Comparison of ENCODE assay signal across 8 cellular contexts in genomic region chr12:51082561-51083139, GRCh38. TPM values are rescaled to one million over a fixed set of nuclear protein-coding genes. Genes with fewer than 3 reads are reported as not detected.
DNase-seq lines count a peak whose midpoint lies in the region; ATAC-seq and TF ChIP-seq lines count a peak whose summit lies in the region.

No MANE protein-coding gene starts in this region.

- H2AFZ ChIP-seq in neuron (ENCODE audit: low read depth, low read length) = peak overlapping the region; percentile 47

- no peak for TF ChIP-seq POLR2A in gastroesophageal sphincter (IDR thresholded peaks at IDR 0.05)

- DNase-seq in Right ventricle myocardium superior (no peak), Right ventricle myocardium inferior (ENCODE audit: missing footprints) (no peak), NCI-H460 (ENCODE audit: extremely low read depth, low read depth) (peak; percentile 8), NCI-H2029 (lab: John Stamatoyannopoulos, UW) (no peak)
- DNase-seq in activated naive CD4-positive, alpha-beta T cell treated with anti-CD3 and anti-CD28 coated beads, Interleukin-2, amount 10 ng/mL, durations not matched to agents 7 days and 5 days = peak; percentile 35

- no peak for TF ChIP-seq CTCF in gastroesophageal sphincter (IDR thresholded peaks at IDR 0.05)

- ATAC-seq in Right ventricle myocardium superior (ENCODE audit: poor library complexity) = peak; percentile 9
- no peak for ATAC-seq in Right ventricle myocardium inferior
- ATAC-seq in gastroesophageal sphincter = peak; percentile 17
- ATAC-seq in GM18867 (IDR thresholded peaks at IDR 0.05; ENCODE audit: unreplicated experiment) = no peak

- intact Hi-C loops in Right ventricle myocardium superior (cut with DNase I) (no loop called here), Right ventricle myocardium inferior (cut with DNase I) (loop anchor here (2.0 kb wide), 3 partner anchors 34 to 156 kb away; partner anchors contain the start of genes DAZAP2, LETMD1 and TFCP2)

- peak overlapping the region; percentile 84 to 97 (median 94) for H3K27ac ChIP-seq in gastroesophageal sphincter

- peaks cover 35% of the 10 kb centered on the region for H3K4me1 Mint-ChIP-seq in activated naive CD4-positive, alpha-beta T cell treated with anti-CD3 and anti-CD28 coated beads, Interleukin-2, amount 10 ng/mL, durations not matched to agents 7 days and 5 days

- H3K27me3 ChIP-seq in gastroesophageal sphincter (no peaks in the 10 kb centered on the region), neuron (ENCODE audit: insufficient read depth, low read length) (no peaks in the 10 kb centered on the region)

- H3K4me3 ChIP-seq in gastroesophageal sphincter (peak overlapping the region; percentile 59 to 97), neuron (ENCODE audit: low read length) (peak overlapping the region; percentile 77)

- CTCF ChIA-PET in activated naive CD4-positive, alpha-beta T cell treated with anti-CD3 and anti-CD28 coated beads, Interleukin-2, amount 10 ng/mL, durations not matched to agents 7 days and 5 days (lab: Charles Lee) = no interaction called here

- H3K4me3 Mint-ChIP-seq in activated naive CD4-positive, alpha-beta T cell treated with anti-CD3 and anti-CD28 coated beads, Interleukin-2, amount 10 ng/mL, durations not matched to agents 7 days and 5 days = peak overlapping the region; percentile 96

- H3K36me3 ChIP-seq in gastroesophageal sphincter = no peaks in the 10 kb centered on the region
- H3K36me3 ChIP-seq in neuron (ENCODE audit: insufficient read depth, low read length) = no peaks in the 10 kb centered on the region

- no peaks in the 10 kb centered on the region for H3K27me3 Mint-ChIP-seq in activated naive CD4-positive, alpha-beta T cell treated with anti-CD3 and anti-CD28 coated beads, Interleukin-2, amount 10 ng/mL, durations not matched to agents 7 days and 5 days

- H3K4me1 ChIP-seq in gastroesophageal sphincter = peaks cover 0 to 41% (median 11%) of the 10 kb centered on the region in 3 donors
- peaks cover 15% of the 10 kb centered on the region for H3K4me1 ChIP-seq in neuron (ENCODE audit: insufficient read depth, low read length)

- H3K27ac Mint-ChIP-seq in activated naive CD4-positive, alpha-beta T cell treated with anti-CD3 and anti-CD28 coated beads, Interleukin-2, amount 10 ng/mL, durations not matched to agents 7 days and 5 days = peak overlapping the region; percentile 83

- H3K9me3 Mint-ChIP-seq in activated naive CD4-positive, alpha-beta T cell treated with anti-CD3 and anti-CD28 coated beads, Interleukin-2, amount 10 ng/mL, durations not matched to agents 7 days and 5 days = no peaks in the 10 kb centered on the region

- H3K9me3 ChIP-seq in gastroesophageal sphincter (no peaks in the 10 kb centered on the region), neuron (ENCODE audit: low read length) (no peaks in the 10 kb centered on the region)

- no peak for TF ChIP-seq EP300 in gastroesophageal sphincter (IDR thresholded peaks at IDR 0.05)

- WGBS in gastroesophageal sphincter (ENCODE audit: low coverage in 1 of 2), 2 donors = 0 to 1% methylated on average over 8 to 19 of the region's 20 CpGs

- H3K36me3 Mint-ChIP-seq in activated naive CD4-positive, alpha-beta T cell treated with anti-CD3 and anti-CD28 coated beads, Interleukin-2, amount 10 ng/mL, durations not matched to agents 7 days and 5 days = peaks cover 22% of the 10 kb centered on the region

RNA-seq across cellular contexts. Expression of gene CSRNP2, which starts 0.7 kb away (rescaled TPM):
- total RNA-seq in Right ventricle myocardium superior (20.0 TPM), Right ventricle myocardium inferior (25.7 TPM), gastroesophageal sphincter (10 to 100 TPM; 19.1 to 35.0 (median 28.3) TPM)
- 17.4 and 20.6 TPM in 2 replicates for total RNA-seq in NCI-H460 (2014; rRNA removed; shearing (Covaris generic))
- polyA plus RNA-seq in NCI-H460 (2014; cell fraction: nucleus; rRNA removed) = 15.3 and 21.0 TPM in 2 replicates

RNA-seq across cellular contexts. Expression of gene LETMD1, which starts 34.5 kb away (rescaled TPM):
- 19.7 TPM for total RNA-seq in Right ventricle myocardium superior
- 17.0 TPM for total RNA-seq in Right ventricle myocardium inferior
- 63.0 and 72.1 TPM in 2 replicates for total RNA-seq in NCI-H460 (2014; rRNA removed; shearing (Covaris generic))
- 132 and 182 TPM in 2 replicates for polyA plus RNA-seq in NCI-H460 (2014; cell fraction: nucleus; rRNA removed)
- total RNA-seq in gastroesophageal sphincter = 10 to 100 TPM; 30.2 to 49.7 (median 42.6) TPM

RNA-seq across cellular contexts. Expression of gene SLC11A2, which starts 56.5 kb away (rescaled TPM):
- total RNA-seq in Right ventricle myocardium superior (23.7 TPM), Right ventricle myocardium inferior (23.7 TPM), gastroesophageal sphincter (10 to 100 TPM; 24.9 to 47.1 (median 32.4) TPM)
- 37.5 and 54.2 TPM in 2 replicates for total RNA-seq in NCI-H460 (2014; rRNA removed; shearing (Covaris generic))
- polyA plus RNA-seq in NCI-H460 (2014; cell fraction: nucleus; rRNA removed) = 67.8 and 70.0 TPM in 2 replicates

Comparison
In these comparisons a context has a peak if more than half of its experiments do, and no peak if none do; other contexts are left out.
1. ATAC-seq: peak in Right ventricle myocardium superior (single experiment) and gastroesophageal sphincter (single experiment); none in Right ventricle myocardium inferior (single experiment) and GM18867 (single experiment).
2. DNase-seq: peak in NCI-H460 (single experiment) and activated naive CD4-positive, alpha-beta T cell treated with anti-CD3 and anti-CD28 coated beads, Interleukin-2, amount 10 ng/mL, durations not matched to agents 7 days and 5 days (single experiment); none in Right ventricle myocardium superior (single experiment), Right ventricle myocardium inferior (single experiment) and NCI-H2029 (single experiment).